ENCODE assay signal across 2 cellular contexts in genomic region chr3:23712656-23713559, GRCh38.
TF ChIP-seq lines count a peak whose summit lies in the region.

No MANE protein-coding gene starts in this region.

TF ChIP-seq in H1, 55 proteins besides CTCF, POLR2A, EP300 and RAD21 (continues in another document):
- no peak for TF ChIP-seq CHD7 (IDR thresholded peaks at IDR 0.05; ENCODE audit: insufficient replicate concordance, low read length)
- TF ChIP-seq SIRT6 (IDR thresholded peaks at IDR 0.05; ENCODE audit: low read length): no peak
- TF ChIP-seq SP2 (IDR thresholded peaks at IDR 0.05; ENCODE audit: low read length): no peak
- no peak for TF ChIP-seq CBX8 (IDR thresholded peaks at IDR 0.05; ENCODE audit: borderline replicate concordance, low read depth, low read length)
- TF ChIP-seq TEAD4 (IDR thresholded peaks at IDR 0.05; ENCODE audit: low read depth, low read length): 0 out of 2 replicates have a peak, but pooled peaks have one; percentile 6
- TF ChIP-seq TAF1 (IDR thresholded peaks at IDR 0.05; ENCODE audit: low read depth, low read length): 0 out of 2 replicates have a peak, but pooled peaks have one; percentile 32
- TF ChIP-seq NRF1 (IDR thresholded peaks at IDR 0.05; ENCODE audit: low read depth, low read length): no peak
- no peak for TF ChIP-seq EZH2 (IDR thresholded peaks at IDR 0.05; ENCODE audit: low read depth, low read length, severe bottlenecking)
- TF ChIP-seq SIX5 (IDR thresholded peaks at IDR 0.05; ENCODE audit: low read depth, low read length): no peak
- TF ChIP-seq TBP (IDR thresholded peaks at IDR 0.05; ENCODE audit: low read depth, low read length): 0 out of 2 replicates have a peak, but pooled peaks have one; percentile 19
- TF ChIP-seq CHD2 (IDR thresholded peaks at IDR 0.05; ENCODE audit: low read length): no peak
- TF ChIP-seq FOSL1 (IDR thresholded peaks at IDR 0.05; ENCODE audit: insufficient read depth, low read depth, low read length): no peak
- peak in 1 of 2 experiments; percentile 49; a peak in 1 of 4 replicates for TF ChIP-seq SIN3A (conservative IDR thresholded peaks at IDR 0.05 in 1 of 2, IDR thresholded peaks at IDR 0.05 in 1 of 2; ENCODE audit: low read depth in 1 of 2, low read length in 2 of 2)
- TF ChIP-seq KDM1A (IDR thresholded peaks at IDR 0.05; ENCODE audit: borderline replicate concordance, low read length): 0 out of 2 replicates have a peak, but pooled peaks have one; percentile 37
- peak; percentile 100 for TF ChIP-seq CEBPB (IDR thresholded peaks at IDR 0.05; ENCODE audit: low read depth, low read length)
- TF ChIP-seq RBBP5 (IDR thresholded peaks at IDR 0.05; ENCODE audit: borderline replicate concordance, low read depth, low read length): peak; percentile 63; the same call in 1 of the 2 replicates
- no peak for TF ChIP-seq JUN (IDR thresholded peaks at IDR 0.05; ENCODE audit: low read depth, low read length)
- no peak for TF ChIP-seq SP4 (IDR thresholded peaks at IDR 0.05; ENCODE audit: low read length)
- no peak for TF ChIP-seq E2F6 (IDR thresholded peaks at IDR 0.05)

TF ChIP-seq in HEK293T, 16 proteins besides CTCF, POLR2A, EP300 and RAD21 (continued from another document):
- TF ChIP-seq PKNOX1 (IDR thresholded peaks at IDR 0.05) (no peak), FOXK2 (IDR thresholded peaks at IDR 0.05) (no peak), CTBP1 (IDR thresholded peaks at IDR 0.05; ENCODE audit: borderline replicate concordance) (no peak), LEF1 (IDR thresholded peaks at IDR 0.05; ENCODE audit: borderline replicate concordance) (no peak), L3MBTL2 (conservative IDR thresholded peaks at IDR 0.05) (no peak), HDGF (IDR thresholded peaks at IDR 0.05; ENCODE audit: borderline replicate concordance) (no peak), SP1 (IDR thresholded peaks at IDR 0.05) (no peak)
TF ChIP-seq in HEK293T: peak in this region for 0.
